In genomic region chr19:52171321-52172169, GRCh38 we compare ENCODE assay signal across 8 cellular contexts. TPM values are rescaled to one million over a fixed set of nuclear protein-coding genes. Genes with fewer than 3 reads are reported as not detected.
DNase-seq lines count a peak whose midpoint lies in the region; ATAC-seq, FAIRE-seq and TF ChIP-seq lines count a peak whose summit lies in the region.

Gene ZNF836, minus strand, starts transcription at chr19:52171621. Its CDS starts 3,549 bp downstream, at chr19:52168072.

- no peaks in the 10 kb centered on the region for H3K27me3 Mint-ChIP-seq in T-helper 1 cell treated with Interleukin-12 subunit alpha and Interleukin-12 subunit beta and Interleukin-4 antibody, amounts not matched to agents 30 μg/mL and 1 μg/mL, for 36 hours (ENCODE audit: low read depth)

- H3K27me3 ChIP-seq in prostate gland (replicated peaks; ENCODE audit: insufficient read depth): no peaks in the 10 kb centered on the region
- no peaks in the 10 kb centered on the region for H3K27me3 ChIP-seq in upper lobe of left lung

- peaks cover 39% of the 10 kb centered on the region for H3K36me3 Mint-ChIP-seq in T-helper 1 cell treated with Interleukin-12 subunit alpha and Interleukin-12 subunit beta and Interleukin-4 antibody, amounts not matched to agents 30 μg/mL and 1 μg/mL, for 36 hours (ENCODE audit: low read depth)

- no peak for TF ChIP-seq CTCF in prostate gland (IDR thresholded peaks at IDR 0.05)
- no peak for TF ChIP-seq CTCF in upper lobe of left lung (IDR thresholded peaks at IDR 0.05)

- H3K27ac ChIP-seq in prostate gland: peak within 1 kb of the TSS; percentile 86 to 90
- H3K27ac ChIP-seq in upper lobe of left lung: peak within 1 kb of the TSS; percentile 75 to 93 (median 90)

- TF ChIP-seq POLR2A in H54 (IDR thresholded peaks at IDR 0.05; ENCODE audit: low read depth, low read length): peak; percentile 27; the same call in 1 of the 2 replicates
- peak; percentile 61 for TF ChIP-seq POLR2A in prostate gland (IDR thresholded peaks at IDR 0.05)
- peak in 1 of 4 donors; percentile 37 for TF ChIP-seq POLR2A in upper lobe of left lung (IDR thresholded peaks at IDR 0.05)

- H3K9me3 Mint-ChIP-seq in T-helper 1 cell treated with Interleukin-12 subunit alpha and Interleukin-12 subunit beta and Interleukin-4 antibody, amounts not matched to agents 30 μg/mL and 1 μg/mL, for 36 hours: peaks cover 27% of the 10 kb centered on the region

- peak; percentile 38 for FAIRE-seq in H54 (lab: Jason Lieb, UNC)

- peak within 1 kb of the TSS; percentile 97 for H3K4me3 Mint-ChIP-seq in T-helper 1 cell treated with Interleukin-12 subunit alpha and Interleukin-12 subunit beta and Interleukin-4 antibody, amounts not matched to agents 30 μg/mL and 1 μg/mL, for 36 hours

- DNase-seq in D341Med (ENCODE audit: low spot score): peak; percentile 93
- peak; percentile 89 for DNase-seq in H54 (ENCODE audit: insufficient read length, low spot score)
- peak; percentile 1 for DNase-seq in NCI-H1417 treated with DMSO at 0.1 percent for 48 hours (lab: John Stamatoyannopoulos, UW)
- DNase-seq in amniotic epithelial cell (ENCODE audit: low read depth): peak; percentile 57
- peak; percentile 93 for DNase-seq in left ventricle myocardium superior
- DNase-seq in prostate gland (ENCODE audit: low spot score): peak; percentile 92
- DNase-seq in upper lobe of left lung: peak; percentile 93 to 94

- no peak for TF ChIP-seq EP300 in upper lobe of left lung (IDR thresholded peaks at IDR 0.05)

- H3K4me3 ChIP-seq in prostate gland (peak within 1 kb of the TSS; percentile 73 to 77), upper lobe of left lung (peak within 1 kb of the TSS; percentile 62 to 91 (median 72))

- H3K4me1 Mint-ChIP-seq in T-helper 1 cell treated with Interleukin-12 subunit alpha and Interleukin-12 subunit beta and Interleukin-4 antibody, amounts not matched to agents 30 μg/mL and 1 μg/mL, for 36 hours (ENCODE audit: low read depth): peaks cover 17% of the 10 kb centered on the region

- no peaks in the 10 kb centered on the region for H3K9me3 ChIP-seq in prostate gland
- H3K9me3 ChIP-seq in upper lobe of left lung: no peaks in the 10 kb centered on the region

- peak; percentile 99 for ATAC-seq in left ventricle myocardium superior
- ATAC-seq in upper lobe of left lung (ENCODE audit: low FRiP score in 2 of 2): peak; percentile 96 to 98

- H3K4me1 ChIP-seq in prostate gland (replicated peaks) (no peaks in the 10 kb centered on the region), upper lobe of left lung (peaks cover 5 to 20% (median 10%) of the 10 kb centered on the region in 4 donors)

- H3K36me3 ChIP-seq in prostate gland: no peaks in the 10 kb centered on the region
- peaks cover 0 to 30% (median 15%) of the 10 kb centered on the region in 4 donors for H3K36me3 ChIP-seq in upper lobe of left lung

- intact Hi-C loops in left ventricle myocardium superior (cut with micrococcal nuclease): no loop called here
- intact Hi-C loops in prostate gland (cut with DNase I): loop anchor here (2.0 kb wide), 1 partner anchor 31 kb away; no protein-coding TSS in a partner anchor

- peak within 1 kb of the TSS; percentile 95 for H3K27ac Mint-ChIP-seq in T-helper 1 cell treated with Interleukin-12 subunit alpha and Interleukin-12 subunit beta and Interleukin-4 antibody, amounts not matched to agents 30 μg/mL and 1 μg/mL, for 36 hours

- WGBS in prostate gland: 3% methylated on average over 37 of the region's 37 CpGs
- WGBS in upper lobe of left lung, 2 donors: 6 to 12% methylated on average over 19 to 37 of the region's 37 CpGs

RNA-seq across cellular contexts. Expression of gene ZNF836, which starts in this region (rescaled TPM):
- 6.6 TPM for total RNA-seq in left ventricle myocardium superior
- 10 to 100 TPM; 14.1 to 19.9 TPM for total RNA-seq in prostate gland
- 10 to 100 TPM in 5 of 6 donors, 1 to 10 TPM in 1; 8.4 to 24.3 (median 14.7) TPM for total RNA-seq in upper lobe of left lung

Comparison
In these comparisons a context has a peak if more than half of its experiments do, and no peak if none do; other contexts are left out.
1. Peak in every context shown above with its lines: DNase-seq, ATAC-seq, H3K4me3 ChIP-seq and H3K27ac ChIP-seq.
2. DNase-seq: peak in every context shown above with its lines; median percentile 94 in upper lobe of left lung; 93 in D341Med; 93 in left ventricle myocardium superior; 92 in prostate gland; 89 in H54; 57 in amniotic epithelial cell; 1 in NCI-H1417 treated with DMSO at 0.1 percent for 48 hours.